ENCODE assay signal across 14 cellular contexts in the genomic region with DNA sequence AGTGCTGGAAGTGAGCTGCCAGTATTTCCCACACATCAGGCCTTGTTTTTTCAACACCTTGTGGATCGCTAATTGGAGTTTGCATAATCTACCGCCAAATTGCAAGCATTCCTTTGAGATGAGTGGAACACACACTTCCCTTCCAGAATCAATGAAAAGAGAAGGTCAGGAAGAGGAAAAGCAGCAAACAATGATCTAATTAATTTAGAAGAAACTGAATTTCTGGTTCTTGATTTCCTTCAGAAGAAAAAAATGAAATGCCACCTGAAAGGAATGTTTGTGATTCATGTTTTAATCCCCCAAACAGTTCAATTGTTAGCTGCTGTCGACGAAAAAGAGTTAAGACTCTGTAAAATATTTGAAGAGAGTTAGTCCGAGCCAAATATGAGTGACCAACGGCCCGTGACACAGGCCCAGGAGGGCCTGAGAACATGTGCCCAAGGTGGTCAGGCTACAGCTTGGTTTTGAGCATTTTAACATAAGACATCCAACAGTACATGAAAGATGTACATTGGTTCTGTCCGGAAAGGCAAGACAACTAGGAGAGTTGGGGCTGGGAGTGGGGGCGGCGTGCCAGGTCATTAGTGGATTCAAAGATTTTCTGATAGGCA.
A peak's percentile ranks its signal among the peaks of the same experiment; 100 is the strongest.
DNase-seq lines count a peak whose midpoint lies in the region; ATAC-seq and TF ChIP-seq lines count a peak whose summit lies in the region.
"Had no signal": no experiment of that assay in that cellular context is flagged by ENCODE, and none has a peak within 500 bp of the region (broad histone marks: within the 10 kb centered on the region; RNA-seq: fewer than 3 reads in every experiment).

No MANE protein-coding gene starts in this region.

- no peaks in the 10 kb centered on the region for H3K36me3 Mint-ChIP-seq in neural progenitor cell

- H3K4me3 Mint-ChIP-seq in neural progenitor cell = no peak overlapping the region
- H3K4me3 Mint-ChIP-seq: CD14-positive monocyte had no signal

- no peak overlapping the region for H3K27ac Mint-ChIP-seq in neural progenitor cell

- H3K4me3 ChIP-seq in RWPE2 (ENCODE audit: severe bottlenecking) (no peak overlapping the region), fibroblast of the aortic adventitia (ENCODE audit: low read depth, low read length) (no peak overlapping the region), neural progenitor cell (no peak overlapping the region), tibial nerve (no peak overlapping the region)
- H3K4me3 ChIP-seq: colonic mucosa had no signal

- ATAC-seq in RWPE2 (ENCODE audit: low read depth) (no peak; the same call in 2 of the 3 replicates), GM21619 (IDR thresholded peaks at IDR 0.05; ENCODE audit: unreplicated experiment) (no peak)

- H3K4me1 ChIP-seq in RWPE2 (ENCODE audit: insufficient read depth, poor library complexity, severe bottlenecking) (peaks cover 29% of the 10 kb centered on the region), neural progenitor cell (no peaks in the 10 kb centered on the region), tibial nerve (peaks cover 0 to 7% (median 0%) of the 10 kb centered on the region in 4 donors)
- H3K4me1 ChIP-seq: colonic mucosa had no signal

- no peaks in the 10 kb centered on the region for H3K9me3 ChIP-seq in RWPE2 (ENCODE audit: severe bottlenecking)
- H3K9me3 ChIP-seq in neural progenitor cell (ENCODE audit: low read depth) = no peaks in the 10 kb centered on the region
- no peaks in the 10 kb centered on the region for H3K9me3 ChIP-seq in tibial nerve
- H3K9me3 ChIP-seq: colonic mucosa had no signal

- H3K4me2 ChIP-seq in neural progenitor cell = no peak overlapping the region

- TF ChIP-seq EP300 in tibial nerve (IDR thresholded peaks at IDR 0.05) = peak in 1 of 2 donors; percentile 69

- DNase-seq in EL (peak; percentile 74), RWPE2 (ENCODE audit: low spot score) (no peak), fibroblast of the aortic adventitia (ENCODE audit: low read depth) (peak; percentile 53), neural progenitor cell (ENCODE audit: low spot score) (peak; percentile 41), tibial nerve (ENCODE audit: low spot score in 2 of 2) (no peak), T1000 (lab: John Stamatoyannopoulos, UW) (no peak)
- no peak for DNase-seq in activated CD8-positive, alpha-beta memory T cell treated with anti-CD3 and anti-CD28 coated beads for 24 hours
- DNase-seq: activated T-cell treated with anti-CD3 and anti-CD28 coated beads, Interleukin-2, amount 50 U/mL, for 48 hours; colonic mucosa; NCI-H2081 treated with DMSO at 0.1 percent for 48 hours; stimulated activated CD4-positive, alpha-beta T cell treated with anti-CD3 and anti-CD28 coated beads, Interleukin-12 subunit alpha, Interleukin-12 subunit beta, amount 100 ng/mL, for 4 hours; T-helper 1 cell had no signal

- H3K79me2 ChIP-seq in neural progenitor cell (ENCODE audit: low read depth) = no peaks in the 10 kb centered on the region

- TF ChIP-seq POLR2A in tibial nerve (IDR thresholded peaks at IDR 0.05) = no peak

- no peaks in the 10 kb centered on the region for H3F3A ChIP-seq in neural progenitor cell (ENCODE audit: low read depth)

- H3K36me3 ChIP-seq in RWPE2 (ENCODE audit: low read depth) (no peaks in the 10 kb centered on the region), neural progenitor cell (no peaks in the 10 kb centered on the region), tibial nerve (peaks cover 0 to 5% (median 0%) of the 10 kb centered on the region in 3 donors)
- H3K36me3 ChIP-seq: colonic mucosa had no signal

- no peaks in the 10 kb centered on the region for H4K20me1 ChIP-seq in neural progenitor cell (ENCODE audit: low read depth)

- TF ChIP-seq CTCF in RWPE2 (IDR thresholded peaks at IDR 0.05; ENCODE audit: poor library complexity, severe bottlenecking) (no peak), fibroblast of the aortic adventitia (IDR thresholded peaks at IDR 0.05; ENCODE audit: insufficient read depth, low read length) (no peak), neural progenitor cell (IDR thresholded peaks at IDR 0.05) (no peak), tibial nerve (IDR thresholded peaks at IDR 0.05) (no peak)

- H3K27me3 ChIP-seq in RWPE2 (ENCODE audit: insufficient read depth, poor library complexity, severe bottlenecking) = no peaks in the 10 kb centered on the region
- H3K27me3 ChIP-seq in neural progenitor cell = no peaks in the 10 kb centered on the region
- no peaks in the 10 kb centered on the region for H3K27me3 ChIP-seq in tibial nerve
- H3K27me3 ChIP-seq: colonic mucosa had no signal

- WGBS in tibial nerve, 2 donors = 58 to 68% methylated on average over 10 of the region's 10 CpGs

- no peak overlapping the region for H2AFZ ChIP-seq in neural progenitor cell (replicated peaks)

- H3K27me3 Mint-ChIP-seq in neural progenitor cell (ENCODE audit: insufficient read depth, low read depth) = no peaks in the 10 kb centered on the region

- H3K27ac ChIP-seq in RWPE2 (ENCODE audit: poor library complexity, severe bottlenecking) = peak overlapping the region; percentile 77
- H3K27ac ChIP-seq in neural progenitor cell = no peak overlapping the region
- peak overlapping the region in 1 of 4 donors; percentile 27 for H3K27ac ChIP-seq in tibial nerve
- H3K27ac ChIP-seq: colonic mucosa had no signal

- H3K9ac ChIP-seq in neural progenitor cell = no peak overlapping the region

- H3K9me3 Mint-ChIP-seq in neural progenitor cell = no peaks in the 10 kb centered on the region

- H3K4me1 Mint-ChIP-seq in neural progenitor cell = peaks cover 13% of the 10 kb centered on the region

Comparison
In these comparisons a context has a peak if more than half of its experiments do, and no peak if none do; other contexts are left out.
1. DNase-seq: peak in EL (single experiment), fibroblast of the aortic adventitia (single experiment) and neural progenitor cell (single experiment); none in RWPE2 (single experiment), activated CD8-positive, alpha-beta memory T cell treated with anti-CD3 and anti-CD28 coated beads for 24 hours (single experiment), tibial nerve (0 of 2) and T1000 (single experiment).